8 cellular contexts compared by ENCODE assay signal in the genomic region with DNA sequence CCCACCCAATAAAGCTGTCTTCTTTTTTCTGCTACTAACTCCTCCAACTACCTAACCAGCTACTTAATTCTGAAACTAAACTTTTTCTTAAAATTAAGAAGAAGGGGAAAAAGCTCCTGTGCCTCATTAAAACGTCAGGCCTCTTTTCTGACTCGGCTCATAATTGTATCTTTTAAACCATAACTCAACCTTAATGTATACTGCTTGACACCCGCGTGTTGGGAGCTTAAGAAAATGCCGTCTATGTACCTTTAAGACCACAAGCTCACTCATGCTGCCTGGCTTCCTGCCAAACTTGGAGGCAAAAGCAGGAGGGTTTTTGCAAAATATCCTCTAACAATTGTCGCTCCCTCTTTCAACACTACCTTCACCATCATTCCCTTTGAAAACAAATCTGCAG. TPM values are rescaled to one million over a fixed set of nuclear protein-coding genes. Genes with fewer than 3 reads are reported as not detected.
DNase-seq lines count a peak whose midpoint lies in the region; ATAC-seq, FAIRE-seq and TF ChIP-seq lines count a peak whose summit lies in the region.

No MANE protein-coding gene starts in this region.

- H3K27ac ChIP-seq in K562 (ENCODE audit: extremely low read depth, low read depth, low read length) (peak overlapping the region; percentile 48; the same call in 2 of the 3 replicates), tibial artery (peak overlapping the region; percentile 87 to 97)

- ATAC-seq in K562 (peak; percentile 81), GM21360 (IDR thresholded peaks at IDR 0.05; ENCODE audit: unreplicated experiment) (no peak)

- BruUV-seq in K562 (replicated peaks; lab: Mats Ljungman, UMichigan): no TSS peak

- no peak for TF ChIP-seq EP300 in K562 (IDR thresholded peaks at IDR 0.05; ENCODE audit: low read length)

- intact Hi-C loops in K562 (cut with micrococcal nuclease) (no loop called here), tibial artery (cut with DNase I; ENCODE audit: low total_unique reads) (loop anchor here (5.0 kb wide), 2 partner anchors 42 to 317 kb away; no protein-coding TSS in a partner anchor)

- H4K20me1 ChIP-seq in K562 (replicated peaks; ENCODE audit: control insufficient read depth, insufficient read depth, low read length): no peaks in the 10 kb centered on the region

- POLR2A ChIA-PET in K562 (lab: Yijun Ruan, JAX): interaction anchor here (1.0 kb wide), 1 partner anchor 91 kb away, joined by 4 read pairs; no protein-coding TSS in a partner anchor

- no peak overlapping the region for H3K4me3 ChIP-seq in K562
- peak overlapping the region; percentile 80 to 82 for H3K4me3 ChIP-seq in tibial artery

- H3K9ac ChIP-seq in K562 (ENCODE audit: insufficient read depth in 1 of 2, low read depth in 2 of 2, low read length in 2 of 2): peak overlapping the region in 1 of 2 experiments; percentile 44; a peak in 1 of 4 replicates

- H3K9me3 ChIP-seq in K562 (replicated peaks; ENCODE audit: control insufficient read depth, insufficient read depth, low read depth, low read length) (no peaks in the 10 kb centered on the region), tibial artery (no peaks in the 10 kb centered on the region)

- H3K27me3 ChIP-seq in K562 (ENCODE audit: control insufficient read depth in 2 of 2, insufficient read depth in 2 of 2, low read length in 2 of 2): no peaks in the 10 kb centered on the region
- no peaks in the 10 kb centered on the region for H3K27me3 ChIP-seq in tibial artery

- DNase-seq in DMS 273 (lab: John Stamatoyannopoulos, UW; ENCODE audit: unreplicated experiment) (peak; percentile 98), HUDEP-2 (lab: John Stamatoyannopoulos, UW; ENCODE audit: unreplicated experiment in 76 of 76) (peak in 49 of 76 experiments; percentile 3 to 68 (median 19)), RCC 7860 (ENCODE audit: low spot score) (peak; percentile 18), K562 (ENCODE audit: extremely low read depth in 1 of 4, low spot score in 3 of 4) (peak; percentile 47 to 94 (median 70)), lung microvascular endothelial cell (ENCODE audit: low read depth in 2 of 2) (peak; percentile 27 to 76), tibial artery (peak; percentile 91 to 92), NCI-H2196 treated with DMSO at 0.1 percent for 48 hours (lab: John Stamatoyannopoulos, UW; ENCODE audit: unreplicated experiment) (no peak)

- TF ChIP-seq POLR2A in K562 (conservative IDR thresholded peaks at IDR 0.05): no peak

- peak in 1 of 2 experiments; percentile 8; a peak in 1 of 4 replicates for TF ChIP-seq RAD21 in K562 (CRISPR knock-in tag; conservative IDR thresholded peaks at IDR 0.05 in 1 of 2, IDR thresholded peaks at IDR 0.05 in 1 of 2)

- CTCF ChIA-PET in K562 (lab: Yijun Ruan, JAX; ENCODE audit: low intra/inter-chr PET ratio): no interaction called here

- in situ Hi-C loops in K562 (cut with MboI): no loop called here

- H3K4me2 ChIP-seq in K562 (ENCODE audit: insufficient read depth, low read length): no peak overlapping the region; the same call in 1 of the 2 replicates

- 2% methylated on average over 6 of the region's 6 CpGs for WGBS in K562 (ENCODE audit: insufficient coverage, low coverage, missing lambda C conversion rate)

- FAIRE-seq in RCC 7860 (lab: Jason Lieb, UNC): no peak
- FAIRE-seq in K562 (lab: Jason Lieb, UNC): peak; percentile 97

- no peaks in the 10 kb centered on the region for H3K79me2 ChIP-seq in K562 (ENCODE audit: control insufficient read depth, insufficient read depth, low read length)

- H2AFZ ChIP-seq in K562 (ENCODE audit: low read depth, low read length): peak overlapping the region; percentile 91

- H3K36me3 ChIP-seq in K562 (ENCODE audit: control insufficient read depth, insufficient read depth, low read length) (no peaks in the 10 kb centered on the region), tibial artery (no peaks in the 10 kb centered on the region)

- no peaks in the 10 kb centered on the region for H3K9me1 ChIP-seq in K562 (ENCODE audit: control insufficient read depth, insufficient read depth, low read length)

- H3K4me1 ChIP-seq in K562 (replicated peaks in 1 of 2; ENCODE audit: control insufficient read depth in 2 of 2, insufficient read depth in 2 of 2, low read length in 2 of 2) (peaks cover 6 to 19% of the 10 kb centered on the region in 2 experiments; a peak in 4 of 5 replicates), tibial artery (peaks cover 0 to 52% (median 17%) of the 10 kb centered on the region in 4 donors)

- TF ChIP-seq CTCF in K562 (IDR thresholded peaks at IDR 0.05 in 2 of 3, conservative IDR thresholded peaks at IDR 0.05 in 1 of 3; ENCODE audit: insufficient read depth in 2 of 3, low read depth in 1 of 3, low read length in 3 of 3): no peak
- TF ChIP-seq CTCF in tibial artery (IDR thresholded peaks at IDR 0.05): no peak

TF ChIP-seq in K562, 482 proteins besides CTCF, POLR2A, EP300 and RAD21 (continues in another document):
- TF ChIP-seq RFX5 (IDR thresholded peaks at IDR 0.05; ENCODE audit: low read depth, low read length): no peak
- no peak for TF ChIP-seq KAT7 (CRISPR knock-in tag; IDR thresholded peaks at IDR 0.05; ENCODE audit: borderline replicate concordance)
- TF ChIP-seq, protein P1, sequence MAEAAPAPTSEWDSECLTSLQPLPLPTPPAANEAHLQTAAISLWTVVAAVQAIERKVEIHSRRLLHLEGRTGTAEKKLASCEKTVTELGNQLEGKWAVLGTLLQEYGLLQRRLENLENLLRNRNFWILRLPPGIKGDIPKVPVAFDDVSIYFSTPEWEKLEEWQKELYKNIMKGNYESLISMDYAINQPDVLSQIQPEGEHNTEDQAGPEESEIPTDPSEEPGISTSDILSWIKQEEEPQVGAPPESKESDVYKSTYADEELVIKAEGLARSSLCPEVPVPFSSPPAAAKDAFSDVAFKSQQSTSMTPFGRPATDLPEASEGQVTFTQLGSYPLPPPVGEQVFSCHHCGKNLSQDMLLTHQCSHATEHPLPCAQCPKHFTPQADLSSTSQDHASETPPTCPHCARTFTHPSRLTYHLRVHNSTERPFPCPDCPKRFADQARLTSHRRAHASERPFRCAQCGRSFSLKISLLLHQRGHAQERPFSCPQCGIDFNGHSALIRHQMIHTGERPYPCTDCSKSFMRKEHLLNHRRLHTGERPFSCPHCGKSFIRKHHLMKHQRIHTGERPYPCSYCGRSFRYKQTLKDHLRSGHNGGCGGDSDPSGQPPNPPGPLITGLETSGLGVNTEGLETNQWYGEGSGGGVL (CRISPR knock-in tag; IDR thresholded peaks at IDR 0.05): no peak
- no peak for TF ChIP-seq ZNF76 (CRISPR knock-in tag; IDR thresholded peaks at IDR 0.05; ENCODE audit: borderline replicate concordance)
- TF ChIP-seq DNMT1 (IDR thresholded peaks at IDR 0.05): no peak
- TF ChIP-seq, protein P2, sequence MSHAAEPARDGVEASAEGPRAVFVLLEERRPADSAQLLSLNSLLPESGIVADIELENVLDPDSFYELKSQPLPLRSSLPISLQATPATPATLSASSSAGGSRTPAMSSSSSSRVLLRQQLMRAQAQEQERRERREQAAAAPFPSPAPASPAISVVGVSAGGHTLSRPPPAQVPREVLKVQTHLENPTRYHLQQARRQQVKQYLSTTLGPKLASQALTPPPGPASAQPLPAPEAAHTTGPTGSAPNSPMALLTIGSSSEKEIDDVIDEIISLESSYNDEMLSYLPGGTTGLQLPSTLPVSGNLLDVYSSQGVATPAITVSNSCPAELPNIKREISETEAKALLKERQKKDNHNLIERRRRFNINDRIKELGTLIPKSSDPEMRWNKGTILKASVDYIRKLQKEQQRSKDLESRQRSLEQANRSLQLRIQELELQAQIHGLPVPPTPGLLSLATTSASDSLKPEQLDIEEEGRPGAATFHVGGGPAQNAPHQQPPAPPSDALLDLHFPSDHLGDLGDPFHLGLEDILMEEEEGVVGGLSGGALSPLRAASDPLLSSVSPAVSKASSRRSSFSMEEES (CRISPR knock-in tag; IDR thresholded peaks at IDR 0.05): no peak
- TF ChIP-seq ZKSCAN8 (CRISPR knock-in tag; IDR thresholded peaks at IDR 0.05): no peak
- no peak for TF ChIP-seq ZNF263 (CRISPR knock-in tag; IDR thresholded peaks at IDR 0.05; ENCODE audit: borderline replicate concordance)
- no peak for TF ChIP-seq SOX6 (IDR thresholded peaks at IDR 0.05)
- TF ChIP-seq NFE2 (IDR thresholded peaks at IDR 0.05; ENCODE audit: low read depth): peak; percentile 98
- no peak for TF ChIP-seq ATF1 (CRISPR knock-in tag; IDR thresholded peaks at IDR 0.05)
- 0 out of 2 replicates have a peak, but pooled peaks have one; percentile 16 for TF ChIP-seq ATF1 (tag; IDR thresholded peaks at IDR 0.05)
- TF ChIP-seq KLF10 (CRISPR knock-in tag; IDR thresholded peaks at IDR 0.05): no peak
- no peak for TF ChIP-seq TARDBP (IDR thresholded peaks at IDR 0.05)

RNA-seq across cellular contexts. Expression of a gene that starts 5.0 kb away (rescaled TPM):
- total RNA-seq in K562 (2011; cell fraction: chromatin; rRNA removed; ENCODE audit: low replicate concordance): 0.37 and 1.5 TPM in 2 replicates
- 0.17 and 0.26 TPM in 2 replicates for total RNA-seq in K562 (2011; cell fraction: nucleolus; rRNA removed)
- total RNA-seq in K562 (2011; cell fraction: nucleoplasm; rRNA removed): 0.38 and 0.44 TPM in 2 replicates
- 0.16 and 0.36 TPM in 2 replicates for total RNA-seq in K562 (2014; rRNA removed)
- total RNA-seq in K562 (2014; rRNA removed; fragmentation: Illumina TruSeq; extraction: Trizol): not detected in 2 replicates
- total RNA-seq in K562 (2015; rRNA removed; fragmentation: Illumina TruSeq; extraction: Trizol): not detected in 2 replicates
- 0.07 and 0.24 TPM in 2 replicates for total RNA-seq in K562 (2021)
- 0.07 TPM in 1 of 2 replicates, not detected in the other for polyA plus RNA-seq in K562 (2011; rRNA removed)
- polyA plus RNA-seq in K562 (2011; cell fraction: cytosol; rRNA removed): not detected in 2 replicates
- polyA plus RNA-seq in K562 (2011; cell fraction: nucleus; rRNA removed): 0.23 TPM in 1 of 2 replicates, not detected in the other
- polyA plus RNA-seq in K562 (2012): 0.03 TPM in 2 replicates
- 0.12 TPM in 1 of 2 replicates, not detected in the other for polyA plus RNA-seq in K562 (2014; fragmentation: Illumina TruSeq; extraction: Trizol)
- under 1 TPM in 1 of 2 experiments, not detected in 1; 0.13 TPM for polyA plus RNA-seq in K562 (2014; fragmentation: Nextera tagmentation; extraction: Ambion mirVana)
- 0.42 TPM in 1 of 2 replicates, not detected in the other for polyA plus RNA-seq in K562 (2014; rRNA removed)
- not detected in 2 replicates for polyA minus RNA-seq in K562 (2011; rRNA and poly(A)+ RNA removed)
- not detected in 2 replicates for polyA minus RNA-seq in K562 (2011; cell fraction: cytosol; rRNA and poly(A)+ RNA removed)
- polyA minus RNA-seq in K562 (2011; cell fraction: nucleus; rRNA and poly(A)+ RNA removed): 0.27 and 1.2 TPM in 2 replicates
- total RNA-seq in lung microvascular endothelial cell: 0.87 and 1.2 TPM in 2 replicates
